In genomic region chr12:5258498-5258897, GRCh38 we compare ENCODE assay signal across 15 cellular contexts.
A peak's percentile ranks its signal among the peaks of the same experiment; 100 is the strongest.
DNase-seq lines count a peak whose midpoint lies in the region; ATAC-seq and TF ChIP-seq lines count a peak whose summit lies in the region.
"Had no signal": no experiment of that assay in that cellular context is flagged by ENCODE, and none has a peak within 500 bp of the region (broad histone marks: within the 10 kb centered on the region; RNA-seq: fewer than 3 reads in every experiment).

No MANE protein-coding gene starts in this region.

- no peaks in the 10 kb centered on the region for H3K27me3 ChIP-seq in IMR-90 (ENCODE audit: control insufficient read depth, insufficient read depth, low read length)
- H3K27me3 ChIP-seq in prostate gland (replicated peaks; ENCODE audit: insufficient read depth): no peaks in the 10 kb centered on the region
- H3K27me3 ChIP-seq in SK-N-SH (ENCODE audit: insufficient read depth): no peaks in the 10 kb centered on the region

- no peak overlapping the region for H3K4ac ChIP-seq in IMR-90 (ENCODE audit: low read depth, low read length)

- H2AFZ ChIP-seq in IMR-90 (replicated peaks; ENCODE audit: low read length, poor library complexity) (no peak overlapping the region), SK-N-SH (ENCODE audit: low read depth) (no peak overlapping the region)

- H3K18ac ChIP-seq in IMR-90 (ENCODE audit: low read depth, low read length): no peak overlapping the region

- no peak overlapping the region for H2AK9ac ChIP-seq in IMR-90 (replicated peaks; ENCODE audit: low read depth, low read length, poor library complexity)

- no peak overlapping the region for H3K4me2 ChIP-seq in IMR-90 (ENCODE audit: low read depth, low read length)
- no peak overlapping the region for H3K4me2 ChIP-seq in SK-N-SH

- H3K79me1 ChIP-seq in IMR-90 (ENCODE audit: low read depth in 1 of 2, low read length in 2 of 2): no peaks in the 10 kb centered on the region; a peak in 1 of 4 replicates

- intact Hi-C loops in IMR-90 (cut with micrococcal nuclease): no loop called here
- intact Hi-C loops in prostate gland (cut with DNase I): no loop called here
- intact Hi-C loops in Calu3 (cut with micrococcal nuclease; ENCODE audit: unreplicated experiment): no loop called here

- dilution Hi-C loops in IMR-90 (cut with HindIII; ENCODE audit: low sequenced_read_pairs, unreplicated experiment): no loop called here

- H2AK5ac ChIP-seq in IMR-90 (ENCODE audit: low read depth, low read length): no peak overlapping the region

- peak overlapping the region; percentile 10; the same call in 1 of the 2 replicates for H2BK120ac ChIP-seq in IMR-90 (ENCODE audit: low read depth, low read length)

- TF ChIP-seq RAD21 in IMR-90 (IDR thresholded peaks at IDR 0.05; ENCODE audit: low read length): no peak
- no peak for TF ChIP-seq RAD21 in SK-N-SH (IDR thresholded peaks at IDR 0.05; ENCODE audit: low read length)

- no peaks in the 10 kb centered on the region for H3K36me3 Mint-ChIP-seq in Calu3 (ENCODE audit: insufficient read depth, unreplicated experiment)
- H3K36me3 Mint-ChIP-seq: activated naive CD8-positive, alpha-beta T cell treated with anti-CD3 and anti-CD28 coated beads, Interleukin-2, amount 10 ng/mL, durations not matched to agents 7 days and 5 days had no signal

- no peaks in the 10 kb centered on the region for H3K4me1 Mint-ChIP-seq in Calu3 (ENCODE audit: low read depth, unreplicated experiment)
- H3K4me1 Mint-ChIP-seq: activated naive CD8-positive, alpha-beta T cell treated with anti-CD3 and anti-CD28 coated beads, Interleukin-2, amount 10 ng/mL, durations not matched to agents 7 days and 5 days had no signal

- no peak overlapping the region for H2BK15ac ChIP-seq in IMR-90 (ENCODE audit: low read depth, low read length)

- H3K27ac ChIP-seq in IMR-90 (ENCODE audit: insufficient read depth, low read length) (no peak overlapping the region), prostate gland (peak overlapping the region; percentile 12 to 45), SK-N-SH (ENCODE audit: low read depth in 2 of 2, low read length in 1 of 2) (no peak overlapping the region)

- in situ Hi-C loops in IMR-90 (cut with MboI; ENCODE audit: low sequenced_read_pairs): no loop called here

- H3K9me3 ChIP-seq in IMR-90 (ENCODE audit: control insufficient read depth, insufficient read depth, low read length) (no peaks in the 10 kb centered on the region), prostate gland (no peaks in the 10 kb centered on the region), SK-N-SH (no peaks in the 10 kb centered on the region)

- no peak for TF ChIP-seq CTCF in IMR-90 (conservative IDR thresholded peaks at IDR 0.05; ENCODE audit: low read depth, low read length)
- TF ChIP-seq CTCF in epithelial cell of esophagus (IDR thresholded peaks at IDR 0.05; ENCODE audit: insufficient read depth, low read depth, low read length, missing control alignments): no peak
- TF ChIP-seq CTCF in prostate gland (IDR thresholded peaks at IDR 0.05): no peak
- TF ChIP-seq CTCF in SK-N-SH (IDR thresholded peaks at IDR 0.05): no peak
- no peak for TF ChIP-seq CTCF in Calu3 (IDR thresholded peaks at IDR 0.05; ENCODE audit: unreplicated experiment)

- H3K9ac ChIP-seq in IMR-90 (ENCODE audit: low read depth, low read length) (no peak overlapping the region), SK-N-SH (no peak overlapping the region)

- no peak overlapping the region for H3K4me3 Mint-ChIP-seq in Calu3 (ENCODE audit: low read depth, unreplicated experiment)
- H3K4me3 Mint-ChIP-seq: activated naive CD8-positive, alpha-beta T cell treated with anti-CD3 and anti-CD28 coated beads, Interleukin-2, amount 10 ng/mL, durations not matched to agents 7 days and 5 days had no signal

- H3F3A ChIP-seq in SK-N-SH (replicated peaks; ENCODE audit: insufficient read depth): no peaks in the 10 kb centered on the region

- peaks cover 17% of the 10 kb centered on the region for H3K9me1 ChIP-seq in IMR-90 (ENCODE audit: insufficient read depth, low read length)

- H4K5ac ChIP-seq in IMR-90 (ENCODE audit: low read depth, low read length): no peak overlapping the region

- no peaks in the 10 kb centered on the region for H4K20me1 ChIP-seq in IMR-90 (ENCODE audit: insufficient read depth, low read length)
- no peaks in the 10 kb centered on the region for H4K20me1 ChIP-seq in SK-N-SH (ENCODE audit: insufficient read depth)

- BruUV-seq in IMR-90 (replicated peaks; lab: Mats Ljungman, UMichigan): no TSS peak
- no TSS peak for BruUV-seq in Calu3 (replicated peaks; lab: Mats Ljungman, UMichigan)

- H3K9me2 ChIP-seq in SK-N-SH: no peaks in the 10 kb centered on the region

- H2BK5ac ChIP-seq in IMR-90 (ENCODE audit: low read depth, low read length, poor library complexity, severe bottlenecking): peak overlapping the region; percentile 5

- WGBS in IMR-90 (ENCODE audit: extremely low coverage in 2 of 2, insufficient read length in 1 of 2), 2 experiments: 39% methylated on average over 3 of the region's 3 CpGs; no CpG with 5 or more reads in 1 of the 2 experiments
- WGBS in prostate gland: 28% methylated on average over 3 of the region's 3 CpGs
- 74% methylated on average over 3 of the region's 3 CpGs for WGBS in SK-N-SH (ENCODE audit: low lambda C conversion rate)

- no peak for TF ChIP-seq EP300 in SK-N-SH (IDR thresholded peaks at IDR 0.05; ENCODE audit: borderline replicate concordance in 1 of 2, low read depth in 1 of 2, low read length in 1 of 2)

- no peak overlapping the region for H2BK20ac ChIP-seq in IMR-90 (ENCODE audit: low read depth, low read length)

- DNase-seq in EH (ENCODE audit: low read depth) (peak; percentile 92), IMR-90 (peak; percentile 86), epithelial cell of esophagus (ENCODE audit: low read depth) (peak; percentile 38), prostate gland (ENCODE audit: low spot score) (peak; percentile 72), SK-N-SH (no peak), Calu3 (no peak)
- DNase-seq: activated naive CD8-positive, alpha-beta T cell treated with anti-CD3 and anti-CD28 coated beads, Interleukin-2, amount 10 ng/mL, durations not matched to agents 7 days and 5 days; activated T-cell treated with anti-CD3 and anti-CD28 coated beads, Interleukin-2, amount 50 U/mL, for 1 hour; erythroblast; mesenchymal stem cell; stimulated activated naive CD4-positive, alpha-beta T cell treated with Interleukin-2 at 50 U/mL for 16 hours; T-helper 2 cell had no signal

- H3K36me3 ChIP-seq in IMR-90 (ENCODE audit: control insufficient read depth, insufficient read depth, low read length) (no peaks in the 10 kb centered on the region), prostate gland (no peaks in the 10 kb centered on the region), SK-N-SH (replicated peaks in 1 of 2; ENCODE audit: control insufficient read depth in 1 of 2, insufficient read depth in 2 of 2, low read length in 1 of 2) (no peaks in the 10 kb centered on the region)

- CTCF ChIA-PET in IMR-90 (lab: Yijun Ruan, JAX) (no interaction called here), SK-N-SH (lab: Yijun Ruan, JAX) (no interaction called here), Calu3 (lab: Charles Lee) (no interaction called here)

- no peak overlapping the region for H3K23ac ChIP-seq in IMR-90 (ENCODE audit: low read depth, low read length)

- no peaks in the 10 kb centered on the region for H3K79me2 ChIP-seq in SK-N-SH (ENCODE audit: insufficient read depth)

- H4K91ac ChIP-seq in IMR-90 (ENCODE audit: insufficient read depth, low read depth, low read length): no peak overlapping the region

- no peak overlapping the region for H3K27ac Mint-ChIP-seq in Calu3 (ENCODE audit: unreplicated experiment)
- H3K27ac Mint-ChIP-seq: activated naive CD8-positive, alpha-beta T cell treated with anti-CD3 and anti-CD28 coated beads, Interleukin-2, amount 10 ng/mL, durations not matched to agents 7 days and 5 days had no signal

- no peaks in the 10 kb centered on the region for H3K27me3 Mint-ChIP-seq in Calu3 (ENCODE audit: unreplicated experiment)
- H3K27me3 Mint-ChIP-seq: activated naive CD8-positive, alpha-beta T cell treated with anti-CD3 and anti-CD28 coated beads, Interleukin-2, amount 10 ng/mL, durations not matched to agents 7 days and 5 days had no signal

- no peak overlapping the region for H4K8ac ChIP-seq in IMR-90 (ENCODE audit: low read depth in 2 of 2, low read length in 2 of 2)

- peak; percentile 57 for ATAC-seq in IMR-90 (ENCODE audit: low read depth)
- ATAC-seq in HG03175 (IDR thresholded peaks at IDR 0.05; ENCODE audit: unreplicated experiment): no peak
- no peak for ATAC-seq in GM21423 (IDR thresholded peaks at IDR 0.05; ENCODE audit: unreplicated experiment)
- ATAC-seq: Panc1 had no signal

- H3K9me3 Mint-ChIP-seq in Calu3 (ENCODE audit: low read depth, unreplicated experiment): peaks cover 5% of the 10 kb centered on the region
- H3K9me3 Mint-ChIP-seq: activated naive CD8-positive, alpha-beta T cell treated with anti-CD3 and anti-CD28 coated beads, Interleukin-2, amount 10 ng/mL, durations not matched to agents 7 days and 5 days had no signal

- H3K4me3 ChIP-seq in IMR-90 (ENCODE audit: insufficient read depth, low read depth, low read length) (no peak overlapping the region), epithelial cell of esophagus (ENCODE audit: low read length) (no peak overlapping the region), prostate gland (no peak overlapping the region), SK-N-SH (ENCODE audit: low read depth in 2 of 2, low read length in 1 of 2) (no peak overlapping the region)

- H3K14ac ChIP-seq in IMR-90 (replicated peaks; ENCODE audit: low read depth, low read length): 0 out of 2 replicates have a peak overlapping the region, but pooled peaks have one; percentile 0

- TF ChIP-seq POLR2A in IMR-90 (IDR thresholded peaks at IDR 0.05; ENCODE audit: low read depth, low read length): no peak
- TF ChIP-seq POLR2A in prostate gland (IDR thresholded peaks at IDR 0.05): no peak

- POLR2A ChIA-PET in IMR-90 (lab: Charles Lee; ENCODE audit: unreplicated experiment): no interaction called here
- POLR2A ChIA-PET in SK-N-SH (lab: Yijun Ruan, JAX): no interaction called here

- peaks cover 16% of the 10 kb centered on the region for H3K4me1 ChIP-seq in IMR-90 (ENCODE audit: control insufficient read depth, insufficient read depth, low read length)
- no peaks in the 10 kb centered on the region for H3K4me1 ChIP-seq in prostate gland (replicated peaks)
- no peaks in the 10 kb centered on the region; a peak in 1 of 4 replicates for H3K4me1 ChIP-seq in SK-N-SH (ENCODE audit: control insufficient read depth in 1 of 2, insufficient read depth in 2 of 2, low read depth in 1 of 2, low read length in 1 of 2)

- no peak overlapping the region for H3K56ac ChIP-seq in IMR-90 (ENCODE audit: extremely low read depth, insufficient read depth, low read length)

TF ChIP-seq in IMR-90, 13 proteins besides CTCF, POLR2A, EP300 and RAD21:
- TF ChIP-seq SMC3 (IDR thresholded peaks at IDR 0.05; ENCODE audit: low read depth, low read length) (no peak), CEBPB (IDR thresholded peaks at IDR 0.05; ENCODE audit: low read depth, low read length) (peak; percentile 49; the same call in 1 of the 2 replicates)

TF ChIP-seq in SK-N-SH, 30 proteins besides CTCF, POLR2A, EP300 and RAD21 (continues in another document):
- no peak for TF ChIP-seq FOSL2 (IDR thresholded peaks at IDR 0.05; ENCODE audit: borderline replicate concordance, low read depth)
- TF ChIP-seq RCOR1 (IDR thresholded peaks at IDR 0.05; ENCODE audit: low read length): no peak

Comparison
In these comparisons a context has a peak if more than half of its experiments do, and no peak if none do; other contexts are left out.
1. DNase-seq: peak in EH (single experiment), IMR-90 (single experiment), epithelial cell of esophagus (single experiment) and prostate gland (single experiment); none in SK-N-SH (single experiment) and Calu3 (single experiment).
2. H3K27ac ChIP-seq: peak in prostate gland (2 of 2); none in IMR-90 (single experiment) and SK-N-SH (0 of 2).